In the genomic region with DNA sequence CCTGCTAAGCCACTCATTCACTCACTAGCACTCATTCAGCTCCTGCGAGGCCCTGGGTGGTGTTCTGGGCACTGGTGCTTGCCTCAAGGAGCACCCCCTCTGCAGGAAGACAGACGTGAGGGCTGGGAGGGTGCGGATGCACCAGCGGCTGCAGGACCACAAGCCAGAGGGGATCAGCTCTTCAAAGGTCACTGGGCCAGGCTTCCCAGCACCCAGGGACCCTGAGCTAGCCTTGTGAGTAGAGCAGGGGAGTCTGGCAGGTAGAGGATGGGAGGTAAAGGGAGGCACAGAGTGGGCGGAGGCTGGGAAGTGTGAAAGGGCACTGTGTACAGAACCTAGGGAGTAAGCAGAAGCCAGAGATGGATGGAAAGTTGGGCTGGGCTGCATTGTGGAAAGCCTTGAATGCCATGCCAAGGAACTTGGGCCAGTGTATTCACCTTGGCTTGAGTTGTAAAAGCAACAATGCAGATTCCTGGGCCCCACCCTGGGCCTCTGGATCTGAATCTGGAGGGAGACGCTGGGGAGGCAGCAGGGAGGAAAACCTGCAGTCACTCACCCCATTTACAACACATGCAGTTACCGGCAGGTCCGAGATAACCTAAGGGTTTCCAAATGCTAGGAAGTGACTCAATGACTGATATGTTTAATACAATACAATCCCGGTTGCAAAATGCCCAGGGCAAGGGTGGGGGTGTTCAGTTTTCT, we compare ENCODE assay signal across 1 cellular context.
TF ChIP-seq lines count a peak whose summit lies in the region.

No MANE protein-coding gene starts in this region.

TF ChIP-seq in GM12878, 131 proteins besides CTCF, POLR2A, EP300 and RAD21 (continued from another document):
- TF ChIP-seq, protein P1, sequence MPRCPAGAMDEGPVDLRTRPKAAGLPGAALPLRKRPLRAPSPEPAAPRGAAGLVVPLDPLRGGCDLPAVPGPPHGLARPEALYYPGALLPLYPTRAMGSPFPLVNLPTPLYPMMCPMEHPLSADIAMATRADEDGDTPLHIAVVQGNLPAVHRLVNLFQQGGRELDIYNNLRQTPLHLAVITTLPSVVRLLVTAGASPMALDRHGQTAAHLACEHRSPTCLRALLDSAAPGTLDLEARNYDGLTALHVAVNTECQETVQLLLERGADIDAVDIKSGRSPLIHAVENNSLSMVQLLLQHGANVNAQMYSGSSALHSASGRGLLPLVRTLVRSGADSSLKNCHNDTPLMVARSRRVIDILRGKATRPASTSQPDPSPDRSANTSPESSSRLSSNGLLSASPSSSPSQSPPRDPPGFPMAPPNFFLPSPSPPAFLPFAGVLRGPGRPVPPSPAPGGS (IDR thresholded peaks at IDR 0.05; ENCODE audit: borderline replicate concordance, insufficient read depth, low read depth, low read length, poor library complexity, severe bottlenecking), result no peak
- no peak for TF ChIP-seq ASH2L (IDR thresholded peaks at IDR 0.05; ENCODE audit: borderline replicate concordance, low read depth)
- no peak for TF ChIP-seq ZZZ3 (IDR thresholded peaks at IDR 0.05; ENCODE audit: control insufficient read depth, insufficient read length, low read depth)
- TF ChIP-seq RB1 (IDR thresholded peaks at IDR 0.05; ENCODE audit: borderline replicate concordance), result no peak
- TF ChIP-seq BCL11A (IDR thresholded peaks at IDR 0.05; ENCODE audit: low read depth, low read length), result no peak
- TF ChIP-seq, protein P2, sequence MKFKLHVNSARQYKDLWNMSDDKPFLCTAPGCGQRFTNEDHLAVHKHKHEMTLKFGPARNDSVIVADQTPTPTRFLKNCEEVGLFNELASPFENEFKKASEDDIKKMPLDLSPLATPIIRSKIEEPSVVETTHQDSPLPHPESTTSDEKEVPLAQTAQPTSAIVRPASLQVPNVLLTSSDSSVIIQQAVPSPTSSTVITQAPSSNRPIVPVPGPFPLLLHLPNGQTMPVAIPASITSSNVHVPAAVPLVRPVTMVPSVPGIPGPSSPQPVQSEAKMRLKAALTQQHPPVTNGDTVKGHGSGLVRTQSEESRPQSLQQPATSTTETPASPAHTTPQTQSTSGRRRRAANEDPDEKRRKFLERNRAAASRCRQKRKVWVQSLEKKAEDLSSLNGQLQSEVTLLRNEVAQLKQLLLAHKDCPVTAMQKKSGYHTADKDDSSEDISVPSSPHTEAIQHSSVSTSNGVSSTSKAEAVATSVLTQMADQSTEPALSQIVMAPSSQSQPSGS (IDR thresholded peaks at IDR 0.05; ENCODE audit: low read length), result no peak
- TF ChIP-seq, protein P3, sequence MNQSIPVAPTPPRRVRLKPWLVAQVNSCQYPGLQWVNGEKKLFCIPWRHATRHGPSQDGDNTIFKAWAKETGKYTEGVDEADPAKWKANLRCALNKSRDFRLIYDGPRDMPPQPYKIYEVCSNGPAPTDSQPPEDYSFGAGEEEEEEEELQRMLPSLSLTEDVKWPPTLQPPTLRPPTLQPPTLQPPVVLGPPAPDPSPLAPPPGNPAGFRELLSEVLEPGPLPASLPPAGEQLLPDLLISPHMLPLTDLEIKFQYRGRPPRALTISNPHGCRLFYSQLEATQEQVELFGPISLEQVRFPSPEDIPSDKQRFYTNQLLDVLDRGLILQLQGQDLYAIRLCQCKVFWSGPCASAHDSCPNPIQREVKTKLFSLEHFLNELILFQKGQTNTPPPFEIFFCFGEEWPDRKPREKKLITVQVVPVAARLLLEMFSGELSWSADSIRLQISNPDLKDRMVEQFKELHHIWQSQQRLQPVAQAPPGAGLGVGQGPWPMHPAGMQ (IDR thresholded peaks at IDR 0.05; ENCODE audit: borderline replicate concordance), result no peak
- no peak for TF ChIP-seq NR2C2 (IDR thresholded peaks at IDR 0.05; ENCODE audit: borderline replicate concordance, control insufficient read depth, insufficient read length, low read depth)
- no peak for TF ChIP-seq ATF7 (IDR thresholded peaks at IDR 0.05; ENCODE audit: low read depth)
- no peak for TF ChIP-seq POU2F2 (IDR thresholded peaks at IDR 0.05; ENCODE audit: borderline replicate concordance, low read depth, low read length)
- no peak for TF ChIP-seq ZNF274 (IDR thresholded peaks at IDR 0.05; ENCODE audit: insufficient read depth, insufficient read length)
- no peak for TF ChIP-seq CHD1 (IDR thresholded peaks at IDR 0.05; ENCODE audit: low read depth, low read length)
- TF ChIP-seq, protein P4, sequence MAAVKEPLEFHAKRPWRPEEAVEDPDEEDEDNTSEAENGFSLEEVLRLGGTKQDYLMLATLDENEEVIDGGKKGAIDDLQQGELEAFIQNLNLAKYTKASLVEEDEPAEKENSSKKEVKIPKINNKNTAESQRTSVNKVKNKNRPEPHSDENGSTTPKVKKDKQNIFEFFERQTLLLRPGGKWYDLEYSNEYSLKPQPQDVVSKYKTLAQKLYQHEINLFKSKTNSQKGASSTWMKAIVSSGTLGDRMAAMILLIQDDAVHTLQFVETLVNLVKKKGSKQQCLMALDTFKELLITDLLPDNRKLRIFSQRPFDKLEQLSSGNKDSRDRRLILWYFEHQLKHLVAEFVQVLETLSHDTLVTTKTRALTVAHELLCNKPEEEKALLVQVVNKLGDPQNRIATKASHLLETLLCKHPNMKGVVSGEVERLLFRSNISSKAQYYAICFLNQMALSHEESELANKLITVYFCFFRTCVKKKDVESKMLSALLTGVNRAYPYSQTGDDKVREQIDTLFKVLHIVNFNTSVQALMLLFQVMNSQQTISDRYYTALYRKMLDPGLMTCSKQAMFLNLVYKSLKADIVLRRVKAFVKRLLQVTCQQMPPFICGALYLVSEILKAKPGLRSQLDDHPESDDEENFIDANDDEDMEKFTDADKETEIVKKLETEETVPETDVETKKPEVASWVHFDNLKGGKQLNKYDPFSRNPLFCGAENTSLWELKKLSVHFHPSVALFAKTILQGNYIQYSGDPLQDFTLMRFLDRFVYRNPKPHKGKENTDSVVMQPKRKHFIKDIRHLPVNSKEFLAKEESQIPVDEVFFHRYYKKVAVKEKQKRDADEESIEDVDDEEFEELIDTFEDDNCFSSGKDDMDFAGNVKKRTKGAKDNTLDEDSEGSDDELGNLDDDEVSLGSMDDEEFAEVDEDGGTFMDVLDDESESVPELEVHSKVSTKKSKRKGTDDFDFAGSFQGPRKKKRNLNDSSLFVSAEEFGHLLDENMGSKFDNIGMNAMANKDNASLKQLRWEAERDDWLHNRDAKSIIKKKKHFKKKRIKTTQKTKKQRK (IDR thresholded peaks at IDR 0.05; ENCODE audit: low read depth, low read length), result no peak
- no peak for TF ChIP-seq KDM1A (IDR thresholded peaks at IDR 0.05; ENCODE audit: borderline replicate concordance)
- no peak for TF ChIP-seq NR2C1 (IDR thresholded peaks at IDR 0.05)
- TF ChIP-seq IKZF2 (IDR thresholded peaks at IDR 0.05), result peak in 1 of 2 experiments; percentile 18; a peak in 2 of 4 replicates
